ENCODE assay signal across 1 cellular context in the genomic region with DNA sequence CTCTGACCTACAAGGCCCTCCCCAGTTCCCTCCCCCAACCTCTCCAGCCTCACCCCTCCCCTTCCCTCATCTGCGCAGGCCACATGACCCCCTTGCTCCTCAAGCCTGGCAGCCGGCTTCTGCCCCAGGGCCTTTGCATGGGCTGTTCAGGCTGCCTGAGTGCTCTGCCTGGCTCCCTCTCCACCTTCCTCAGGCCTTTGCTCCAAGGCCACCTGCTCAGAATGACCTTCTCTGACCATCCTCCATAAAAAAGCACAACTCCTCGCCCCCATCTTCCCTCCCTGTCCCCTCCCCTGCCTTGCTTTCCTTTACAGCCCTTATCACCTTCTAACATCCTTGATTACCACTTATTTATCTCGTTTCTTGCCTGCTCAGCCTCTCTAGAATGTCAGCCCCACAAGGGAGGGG.
A peak's percentile ranks its signal among the peaks of the same experiment; 100 is the strongest.
TF ChIP-seq lines count a peak whose summit lies in the region.

No MANE protein-coding gene starts in this region.

TF ChIP-seq in K562, 482 proteins besides CTCF, POLR2A, EP300 and RAD21 (continued from another document):
- TF ChIP-seq ZNF146 (CRISPR knock-in tag; IDR thresholded peaks at IDR 0.05; ENCODE audit: unreplicated experiment) (no peak), NCOA1 (IDR thresholded peaks at IDR 0.05; ENCODE audit: low read depth) (no peak), SRSF7 (optimal IDR thresholded peaks at IDR 0.05; ENCODE audit: low read depth, low read length) (no peak), KDM1A (IDR thresholded peaks at IDR 0.05) (peak; percentile 84 to 93)
- TF ChIP-seq, protein P1, sequence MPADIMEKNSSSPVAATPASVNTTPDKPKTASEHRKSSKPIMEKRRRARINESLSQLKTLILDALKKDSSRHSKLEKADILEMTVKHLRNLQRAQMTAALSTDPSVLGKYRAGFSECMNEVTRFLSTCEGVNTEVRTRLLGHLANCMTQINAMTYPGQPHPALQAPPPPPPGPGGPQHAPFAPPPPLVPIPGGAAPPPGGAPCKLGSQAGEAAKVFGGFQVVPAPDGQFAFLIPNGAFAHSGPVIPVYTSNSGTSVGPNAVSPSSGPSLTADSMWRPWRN (IDR thresholded peaks at IDR 0.05; ENCODE audit: low read depth), result no peak
